In genomic region chr2:57876313-57876712, GRCh38 we compare ENCODE assay signal across 1 cellular context.
TF ChIP-seq lines count a peak whose summit lies in the region.

No MANE protein-coding gene starts in this region.

TF ChIP-seq in SK-N-SH, 30 proteins besides CTCF, POLR2A, EP300 and RAD21 (continued from another document):
- TF ChIP-seq PBX3 (IDR thresholded peaks at IDR 0.05) (no peak), NRF1 (IDR thresholded peaks at IDR 0.05; ENCODE audit: low read depth, low read length) (no peak), REST (IDR thresholded peaks at IDR 0.05; ENCODE audit: low read depth, low read length) (no peak)
